7 cellular contexts compared by ENCODE assay signal in genomic region chr20:3172933-3173581, GRCh38. TPM values are rescaled to one million over a fixed set of nuclear protein-coding genes. Genes with fewer than 3 reads are reported as not detected.
A peak's percentile ranks its signal among the peaks of the same experiment; 100 is the strongest.
DNase-seq lines count a peak whose midpoint lies in the region; ATAC-seq and FAIRE-seq lines count a peak whose summit lies in the region.

Gene LZTS3, minus strand, starts transcription at chr20:3173549. Its CDS starts 6,386 bp downstream, at chr20:3167163.

- peak; percentile 48 for ATAC-seq in HG02759 (IDR thresholded peaks at IDR 0.05; ENCODE audit: unreplicated experiment)
- peak; percentile 15 for ATAC-seq in left lobe of liver

- peak; percentile 31 for FAIRE-seq in GM18507 (lab: Jason Lieb, UNC)

- DNase-seq in GM18507 (ENCODE audit: extremely low spot score, insufficient read length, low read depth) (peak; percentile 54), NCI-H146 treated with DMSO at 0.1 percent for 48 hours (lab: John Stamatoyannopoulos, UW; ENCODE audit: unreplicated experiment) (peak; percentile 67), left lobe of liver (ENCODE audit: low spot score) (no peak)
- DNase-seq in activated CD4-positive, CD25-positive, alpha-beta regulatory T cell (lab: John Stamatoyannopoulos, UW): peak; percentile 43 to 74 (median 62)
- peak; percentile 87 for DNase-seq in central memory CD4-positive, alpha-beta T cell
- DNase-seq in stimulated activated CD4-positive, alpha-beta T cell treated with anti-CD3 and anti-CD28 coated beads, Interleukin-2, amount 100 ng/mL, for 4 hours (ENCODE audit: low read depth): peak; percentile 84

RNA-seq across cellular contexts. Expression of gene LZTS3, which starts in this region (rescaled TPM):
- 5.7 TPM for total RNA-seq in left lobe of liver
